In genomic region chr16:2963074-2963610, GRCh38 we compare ENCODE assay signal across 10 cellular contexts. TPM values are rescaled to one million over a fixed set of nuclear protein-coding genes. Genes with fewer than 3 reads are reported as not detected.
DNase-seq lines count a peak whose midpoint lies in the region; ATAC-seq and TF ChIP-seq lines count a peak whose summit lies in the region.
"Had no signal": no experiment of that assay in that cellular context is flagged by ENCODE, and none has a peak within 500 bp of the region (broad histone marks: within the 10 kb centered on the region; RNA-seq: fewer than 3 reads in every experiment).

No MANE protein-coding gene starts in this region.

- H3K4me3 Mint-ChIP-seq in activated naive CD8-positive, alpha-beta T cell = peak overlapping the region; percentile 27
- H3K4me3 Mint-ChIP-seq in activated naive CD8-positive, alpha-beta T cell treated with anti-CD3 and anti-CD28 coated beads, Interleukin-2, amount 50 U/mL, for 24 hours = no peak overlapping the region
- H3K4me3 Mint-ChIP-seq in stimulated activated naive B cell treated with anti-CD40 and anti-IgM and Interleukin-4, amounts not matched to agents 10 μg/mL and 1 μg/mL and 100 μg/mL, for 72 hours = peak overlapping the region; percentile 87 to 92

- no peaks in the 10 kb centered on the region for H3K27me3 ChIP-seq in PC-9 (ENCODE audit: insufficient read depth, low read depth)

- H3K27ac Mint-ChIP-seq in activated naive CD8-positive, alpha-beta T cell = no peak overlapping the region
- H3K27ac Mint-ChIP-seq in activated naive CD8-positive, alpha-beta T cell treated with anti-CD3 and anti-CD28 coated beads, Interleukin-2, amount 50 U/mL, for 24 hours = no peak overlapping the region
- H3K27ac Mint-ChIP-seq in stimulated activated naive B cell treated with anti-CD40 and anti-IgM and Interleukin-4, amounts not matched to agents 10 μg/mL and 1 μg/mL and 100 μg/mL, for 72 hours = no peak overlapping the region

- BruUV-seq in PC-9 (replicated peaks; lab: Mats Ljungman, UMichigan) = no TSS peak

- H3F3A ChIP-seq in PC-9 (ENCODE audit: insufficient read depth, low read depth) = peaks cover 32% of the 10 kb centered on the region; the same call in 1 of the 2 replicates

- H3K4me1 Mint-ChIP-seq in activated naive CD8-positive, alpha-beta T cell (ENCODE audit: low read depth) = peaks cover 19% of the 10 kb centered on the region
- peaks cover 24% of the 10 kb centered on the region for H3K4me1 Mint-ChIP-seq in activated naive CD8-positive, alpha-beta T cell treated with anti-CD3 and anti-CD28 coated beads, Interleukin-2, amount 50 U/mL, for 24 hours
- H3K4me1 Mint-ChIP-seq in stimulated activated naive B cell treated with anti-CD40 and anti-IgM and Interleukin-4, amounts not matched to agents 10 μg/mL and 1 μg/mL and 100 μg/mL, for 72 hours = peaks cover 20 to 45% of the 10 kb centered on the region in 2 donors

- H3K36me3 Mint-ChIP-seq in activated naive CD8-positive, alpha-beta T cell = no peaks in the 10 kb centered on the region
- no peaks in the 10 kb centered on the region for H3K36me3 Mint-ChIP-seq in activated naive CD8-positive, alpha-beta T cell treated with anti-CD3 and anti-CD28 coated beads, Interleukin-2, amount 50 U/mL, for 24 hours (ENCODE audit: low read depth)
- no peaks in the 10 kb centered on the region for H3K36me3 Mint-ChIP-seq in stimulated activated naive B cell treated with anti-CD40 and anti-IgM and Interleukin-4, amounts not matched to agents 10 μg/mL and 1 μg/mL and 100 μg/mL, for 72 hours

- peak overlapping the region; percentile 79 for H2AFZ ChIP-seq in PC-9

- no peak overlapping the region for H3K27ac ChIP-seq in PC-9

- DNase-seq in activated naive CD8-positive, alpha-beta T cell treated with anti-CD3 and anti-CD28 coated beads, Interleukin-2, amount 50 U/mL, for 24 hours = no peak
- DNase-seq in PC-9 (no peak), SHP77 treated with DMSO at 0.1 percent for 48 hours (lab: John Stamatoyannopoulos, UW) (no peak)
- DNase-seq in stimulated activated naive B cell treated with anti-CD40 and anti-IgM and Interleukin-4, amounts not matched to agents 10 μg/mL and 1 μg/mL and 100 μg/mL, for 72 hours = no peak

- POLR2A ChIA-PET in PC-9 (lab: Charles Lee; ENCODE audit: unreplicated experiment) = no interaction called here

- intact Hi-C loops in PC-9 (cut with micrococcal nuclease; ENCODE audit: unreplicated experiment) = loop anchor here (10.0 kb wide), 1 partner anchor 78 kb away; the partner anchor contains the start of gene FLYWCH2

- TF ChIP-seq CTCF in PC-9 (conservative IDR thresholded peaks at IDR 0.05) = no peak

- H3K4me3 ChIP-seq in PC-9 (peak overlapping the region; percentile 91), iPS-11a (ENCODE audit: low read depth, low read length) (peak overlapping the region; percentile 67)

- peaks cover 5% of the 10 kb centered on the region; the same call in 1 of the 2 replicates for H3K4me1 ChIP-seq in PC-9 (replicated peaks; ENCODE audit: insufficient read depth)

- H3K79me2 ChIP-seq in PC-9 (ENCODE audit: low read depth) = no peaks in the 10 kb centered on the region

- no peak for ATAC-seq in activated naive CD8-positive, alpha-beta T cell treated with anti-CD3 and anti-CD28 coated beads, Interleukin-2, amount 50 U/mL, for 24 hours
- ATAC-seq in stimulated activated naive B cell treated with anti-CD40 and anti-IgM and Interleukin-4, amounts not matched to agents 10 μg/mL and 1 μg/mL and 100 μg/mL, for 72 hours (replicated peaks) = no peak
- ATAC-seq in HG03045 (IDR thresholded peaks at IDR 0.05; ENCODE audit: unreplicated experiment) = no peak
- ATAC-seq in HG03097 (IDR thresholded peaks at IDR 0.05; ENCODE audit: low FRiP score, unreplicated experiment) = no peak

- H3K27me3 Mint-ChIP-seq in activated naive CD8-positive, alpha-beta T cell = peaks cover 2% of the 10 kb centered on the region
- H3K27me3 Mint-ChIP-seq in activated naive CD8-positive, alpha-beta T cell treated with anti-CD3 and anti-CD28 coated beads, Interleukin-2, amount 50 U/mL, for 24 hours = peaks cover 41% of the 10 kb centered on the region
- peaks cover 13 to 24% of the 10 kb centered on the region in 2 donors for H3K27me3 Mint-ChIP-seq in stimulated activated naive B cell treated with anti-CD40 and anti-IgM and Interleukin-4, amounts not matched to agents 10 μg/mL and 1 μg/mL and 100 μg/mL, for 72 hours

- peak overlapping the region; percentile 86 for H3K4me2 ChIP-seq in PC-9

- no peaks in the 10 kb centered on the region for H3K9me3 Mint-ChIP-seq in activated naive CD8-positive, alpha-beta T cell (ENCODE audit: low read depth)
- no peaks in the 10 kb centered on the region for H3K9me3 Mint-ChIP-seq in activated naive CD8-positive, alpha-beta T cell treated with anti-CD3 and anti-CD28 coated beads, Interleukin-2, amount 50 U/mL, for 24 hours
- H3K9me3 Mint-ChIP-seq in stimulated activated naive B cell treated with anti-CD40 and anti-IgM and Interleukin-4, amounts not matched to agents 10 μg/mL and 1 μg/mL and 100 μg/mL, for 72 hours = no peaks in the 10 kb centered on the region

- H3K36me3 ChIP-seq in PC-9 (ENCODE audit: low read depth) = no peaks in the 10 kb centered on the region

- no peaks in the 10 kb centered on the region for H3K9me3 ChIP-seq in PC-9 (ENCODE audit: insufficient read depth, low read depth)

- H4K20me1 ChIP-seq in PC-9 (ENCODE audit: insufficient read depth) = no peaks in the 10 kb centered on the region

- H3K9me2 ChIP-seq in PC-9 (ENCODE audit: insufficient read depth) = no peaks in the 10 kb centered on the region

- CTCF ChIA-PET in PC-9 (lab: Charles Lee) = no interaction called here

RNA-seq across cellular contexts. Expression of gene KREMEN2, which starts 0.9 kb away (rescaled TPM):
- total RNA-seq in PC-9 (2021) = 8.4 and 16.2 TPM in 2 replicates
- total RNA-seq: dermis microvascular lymphatic vessel endothelial cell, subcutaneous adipose tissue had no signal

RNA-seq across cellular contexts. Expression of gene PAQR4, which starts 6.0 kb away (rescaled TPM):
- total RNA-seq in PC-9 (2021) = 33.6 and 40.7 TPM in 2 replicates

RNA-seq across cellular contexts. Expression of gene PKMYT1, which starts 17.1 kb away (rescaled TPM):
- total RNA-seq in PC-9 (2021) = 105 and 112 TPM in 2 replicates

RNA-seq across cellular contexts. Expression of gene CLDN9, which starts 49.6 kb away (rescaled TPM):
- 14.3 and 16.4 TPM in 2 replicates for total RNA-seq in PC-9 (2021)
- total RNA-seq: dermis microvascular lymphatic vessel endothelial cell had no signal

RNA-seq across cellular contexts. Expression of gene FLYWCH1, which starts 51.4 kb away (rescaled TPM):
- 79.9 and 84.8 TPM in 2 replicates for total RNA-seq in PC-9 (2021)
